ENCODE assay signal across 1 cellular context in the genomic region with DNA sequence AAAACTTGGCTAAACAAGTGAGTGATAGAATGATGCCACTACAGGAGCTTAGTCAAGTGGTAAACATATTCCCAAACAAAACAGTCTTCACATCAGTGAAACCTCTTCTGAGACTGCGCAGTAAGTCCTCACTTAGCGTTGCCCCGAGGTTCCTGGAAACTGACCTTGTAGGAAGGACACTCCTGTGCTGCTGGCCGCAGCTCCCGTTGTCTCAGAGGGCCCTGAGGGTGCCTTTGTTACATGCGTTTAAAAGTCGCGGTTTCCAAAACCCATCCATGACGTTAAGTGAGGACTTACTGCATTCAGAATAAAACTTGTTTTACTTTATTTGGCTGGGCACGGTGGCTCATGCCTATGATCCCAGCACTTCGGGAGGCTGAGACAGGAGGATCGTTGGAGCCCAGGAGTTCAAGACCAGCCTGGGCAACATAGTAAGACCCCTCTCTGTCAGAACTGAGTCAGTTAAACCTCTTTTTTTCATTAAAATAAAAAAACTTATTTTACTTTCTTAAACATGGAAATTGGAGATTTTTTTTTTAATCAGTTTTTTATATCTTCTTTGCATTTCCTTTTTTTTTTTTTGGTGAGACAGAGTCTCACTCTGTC.
TF ChIP-seq lines count a peak whose summit lies in the region.

No MANE protein-coding gene starts in this region.

TF ChIP-seq in H1, 55 proteins besides CTCF, POLR2A, EP300 and RAD21:
- TF ChIP-seq, protein P1, sequence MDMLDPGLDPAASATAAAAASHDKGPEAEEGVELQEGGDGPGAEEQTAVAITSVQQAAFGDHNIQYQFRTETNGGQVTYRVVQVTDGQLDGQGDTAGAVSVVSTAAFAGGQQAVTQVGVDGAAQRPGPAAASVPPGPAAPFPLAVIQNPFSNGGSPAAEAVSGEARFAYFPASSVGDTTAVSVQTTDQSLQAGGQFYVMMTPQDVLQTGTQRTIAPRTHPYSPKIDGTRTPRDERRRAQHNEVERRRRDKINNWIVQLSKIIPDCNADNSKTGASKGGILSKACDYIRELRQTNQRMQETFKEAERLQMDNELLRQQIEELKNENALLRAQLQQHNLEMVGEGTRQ (IDR thresholded peaks at IDR 0.05; ENCODE audit: low read length) = no peak
- TF ChIP-seq ASH2L (IDR thresholded peaks at IDR 0.05; ENCODE audit: low read length) = no peak
- TF ChIP-seq RXRA (IDR thresholded peaks at IDR 0.05; ENCODE audit: insufficient read depth, low read depth, low read length) = no peak
- TF ChIP-seq JUN (IDR thresholded peaks at IDR 0.05; ENCODE audit: low read depth, low read length) = no peak
- no peak for TF ChIP-seq CREB1 (IDR thresholded peaks at IDR 0.05)
